ENCODE assay signal across 16 cellular contexts in the genomic region with DNA sequence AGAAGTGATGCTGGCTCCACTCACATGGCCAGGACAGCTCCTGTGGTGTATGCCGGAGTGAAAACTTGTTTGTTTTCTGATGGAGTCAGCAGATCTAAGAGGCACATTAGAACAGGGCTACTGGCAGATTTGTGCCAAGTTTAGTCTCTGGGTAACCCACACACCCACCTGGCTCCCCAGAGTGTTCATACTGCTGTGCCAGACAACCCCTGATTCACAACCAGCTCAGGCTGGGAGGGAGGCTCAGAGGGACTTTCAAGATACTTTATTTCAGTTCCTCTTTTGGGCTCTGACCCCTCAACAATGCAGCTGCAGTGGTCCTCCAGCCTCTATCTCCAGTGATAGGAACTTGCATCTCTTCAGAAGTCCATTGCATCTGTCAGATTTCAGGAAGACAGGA. TPM values are rescaled to one million over a fixed set of nuclear protein-coding genes. Genes with fewer than 3 reads are reported as not detected.
DNase-seq lines count a peak whose midpoint lies in the region; ATAC-seq lines count a peak whose summit lies in the region.
"Had no signal": no experiment of that assay in that cellular context is flagged by ENCODE, and none has a peak within 500 bp of the region (broad histone marks: within the 10 kb centered on the region; RNA-seq: fewer than 3 reads in every experiment).

No MANE protein-coding gene starts in this region.

- H3K4me1 ChIP-seq in mesenchymal stem cell (ENCODE audit: control insufficient read depth, insufficient read depth, low read depth, low read length): no peaks in the 10 kb centered on the region
- H3K4me1 ChIP-seq: psoas muscle, SJSA1 had no signal

- ATAC-seq in GM18502 (IDR thresholded peaks at IDR 0.05; ENCODE audit: poor library complexity, unreplicated experiment) (peak; percentile 69), GM19467 (IDR thresholded peaks at IDR 0.05; ENCODE audit: unreplicated experiment) (peak; percentile 83), HG02943 (IDR thresholded peaks at IDR 0.05; ENCODE audit: low read depth, unreplicated experiment) (peak; percentile 90), HG03575 (IDR thresholded peaks at IDR 0.05; ENCODE audit: extremely low read depth, insufficient number of reproducible peaks, low FRiP score, unreplicated experiment) (peak; percentile 52)
- ATAC-seq: HepG2, psoas muscle had no signal

- H3K9ac ChIP-seq in mesenchymal stem cell (ENCODE audit: low read length): no peak overlapping the region

- no peak overlapping the region for H2BK12ac ChIP-seq in mesenchymal stem cell (ENCODE audit: low read length in 2 of 2)

- 65% methylated on average over 1 of the region's 1 CpG for WGBS in mesenchymal stem cell

- H3K18ac ChIP-seq in mesenchymal stem cell (ENCODE audit: low read depth in 1 of 2, low read length in 2 of 2): no peak overlapping the region

- H2BK15ac ChIP-seq in mesenchymal stem cell (ENCODE audit: low read depth, poor library complexity, severe bottlenecking): no peak overlapping the region

- H3K23ac ChIP-seq in mesenchymal stem cell (ENCODE audit: low read length in 2 of 2): no peak overlapping the region

- H4K91ac ChIP-seq in mesenchymal stem cell (ENCODE audit: low read length): no peak overlapping the region

- H2BK120ac ChIP-seq in mesenchymal stem cell (ENCODE audit: low read depth, low read length): no peak overlapping the region

- no peak overlapping the region for H2AFZ ChIP-seq in mesenchymal stem cell (ENCODE audit: low read depth, low read length)

- H3K36me3 ChIP-seq in mesenchymal stem cell (ENCODE audit: control insufficient read depth in 1 of 2, insufficient read depth in 2 of 2, low read depth in 1 of 2, low read length in 2 of 2): no peaks in the 10 kb centered on the region
- H3K36me3 ChIP-seq: SJSA1 had no signal

- H3K9me3 ChIP-seq in mesenchymal stem cell (ENCODE audit: control insufficient read depth, low read length): no peaks in the 10 kb centered on the region
- H3K9me3 ChIP-seq: psoas muscle, SJSA1 had no signal

- H4K8ac ChIP-seq in mesenchymal stem cell (ENCODE audit: low read length): no peak overlapping the region

- H2AK5ac ChIP-seq in mesenchymal stem cell (ENCODE audit: low read length, severe bottlenecking): no peak overlapping the region

- no peaks in the 10 kb centered on the region for H3K79me1 ChIP-seq in mesenchymal stem cell (replicated peaks; ENCODE audit: low read length, poor library complexity, severe bottlenecking)

- no peak overlapping the region for H3K14ac ChIP-seq in mesenchymal stem cell (ENCODE audit: low read length in 2 of 2)

- H3K4me3 ChIP-seq in mesenchymal stem cell (ENCODE audit: insufficient read depth in 1 of 2, low read depth in 1 of 2, low read length in 2 of 2): no peak overlapping the region
- H3K4me3 ChIP-seq: psoas muscle, SJSA1 had no signal

- H3K4me2 ChIP-seq in mesenchymal stem cell (ENCODE audit: low read length, poor library complexity, severe bottlenecking): no peak overlapping the region

- H3K27ac ChIP-seq in mesenchymal stem cell (ENCODE audit: low read length, poor library complexity, severe bottlenecking): no peak overlapping the region
- H3K27ac ChIP-seq: psoas muscle, SJSA1 had no signal

- no peak overlapping the region for H3K4ac ChIP-seq in mesenchymal stem cell (ENCODE audit: low read depth in 1 of 2, low read length in 2 of 2)

- H2BK5ac ChIP-seq in mesenchymal stem cell (ENCODE audit: low read depth, low read length, poor library complexity, severe bottlenecking): no peak overlapping the region

- H3K27me3 ChIP-seq in mesenchymal stem cell (ENCODE audit: control insufficient read depth in 1 of 2, insufficient read depth in 1 of 2, low read length in 2 of 2): peaks cover 0 to 36% of the 10 kb centered on the region in 2 experiments
- H3K27me3 ChIP-seq: SJSA1 had no signal

- DNase-seq in mesenchymal stem cell: no peak
- DNase-seq in cerebellum (ENCODE audit: low spot score): no peak
- DNase-seq in HPDE6-E6E7 (ENCODE audit: extremely low spot score): no peak
- no peak for DNase-seq in NCI-H2081 treated with DMSO at 0.1 percent for 48 hours (lab: John Stamatoyannopoulos, UW)
- DNase-seq: ACHN, cortex of kidney, H9, NCI-H1694 treated with DMSO at 0.1 percent for 48 hours, NCI-H748 treated with DMSO at 0.1 percent for 48 hours, psoas muscle had no signal

RNA-seq across cellular contexts. Expression of a gene that starts 8.5 kb away (rescaled TPM):
- polyA plus RNA-seq in mesenchymal stem cell (2013, experiment 1 of 2): 51.3 TPM
- polyA plus RNA-seq in mesenchymal stem cell (2013, experiment 2 of 2): 47.9 TPM
- total RNA-seq in cerebellum: 191 TPM
- total RNA-seq: HepG2 had no signal
- polyA plus RNA-seq: HepG2 had no signal
